9 cellular contexts compared by ENCODE assay signal in genomic region chr11:5291207-5291838, GRCh38. TPM values are rescaled to one million over a fixed set of nuclear protein-coding genes. Genes with fewer than 3 reads are reported as not detected.
DNase-seq lines count a peak whose midpoint lies in the region; ATAC-seq, FAIRE-seq and TF ChIP-seq lines count a peak whose summit lies in the region.
"Had no signal": no experiment of that assay in that cellular context is flagged by ENCODE, and none has a peak within 500 bp of the region (broad histone marks: within the 10 kb centered on the region; RNA-seq: fewer than 3 reads in every experiment).

No MANE protein-coding gene starts in this region.

- no peaks in the 10 kb centered on the region for H3K36me3 Mint-ChIP-seq in stimulated activated naive B cell treated with anti-CD40 and anti-IgM and Interleukin-4, amounts not matched to agents 10 μg/mL and 1 μg/mL and 100 μg/mL, for 72 hours
- no peaks in the 10 kb centered on the region for H3K36me3 Mint-ChIP-seq in natural killer cell

- H3K27me3 ChIP-seq in Karpas-422 (ENCODE audit: low read length) (no peaks in the 10 kb centered on the region), K562 (ENCODE audit: control insufficient read depth in 2 of 2, insufficient read depth in 2 of 2, low read length in 2 of 2) (no peaks in the 10 kb centered on the region)
- H3K27me3 ChIP-seq: BLaER1 treated with 17β-estradiol and CSF1 and Interleukin-3, amounts not matched to agents 10 nM and 100 nM had no signal

- H3K27me3 Mint-ChIP-seq in stimulated activated naive B cell treated with anti-CD40 and anti-IgM and Interleukin-4, amounts not matched to agents 10 μg/mL and 1 μg/mL and 100 μg/mL, for 72 hours: no peaks in the 10 kb centered on the region
- no peaks in the 10 kb centered on the region for H3K27me3 Mint-ChIP-seq in natural killer cell (ENCODE audit: low read depth in 2 of 2)

- no peak overlapping the region for H3K4me2 ChIP-seq in Karpas-422 (ENCODE audit: low read depth, low read length, poor library complexity, severe bottlenecking)
- H3K4me2 ChIP-seq in K562 (ENCODE audit: insufficient read depth, low read length): peak overlapping the region; percentile 33
- H3K4me2 ChIP-seq: BLaER1 treated with 17β-estradiol and CSF1 and Interleukin-3, amounts not matched to agents 10 nM and 100 nM had no signal

- WGBS in K562 (ENCODE audit: insufficient coverage, low coverage, missing lambda C conversion rate): 8% methylated on average over 1 of the region's 1 CpG

- in situ Hi-C loops in K562 (cut with MboI): no loop called here

- H3K9me2 ChIP-seq in Karpas-422 (replicated peaks; ENCODE audit: insufficient read depth, low read length): no peaks in the 10 kb centered on the region

- H3K79me2 ChIP-seq in Karpas-422 (ENCODE audit: low read length): no peaks in the 10 kb centered on the region
- peaks cover 61% of the 10 kb centered on the region for H3K79me2 ChIP-seq in K562 (ENCODE audit: control insufficient read depth, insufficient read depth, low read length)

- no peak overlapping the region for H3K4me3 Mint-ChIP-seq in stimulated activated naive B cell treated with anti-CD40 and anti-IgM and Interleukin-4, amounts not matched to agents 10 μg/mL and 1 μg/mL and 100 μg/mL, for 72 hours
- H3K4me3 Mint-ChIP-seq in natural killer cell: no peak overlapping the region

- TF ChIP-seq RAD21 in K562 (CRISPR knock-in tag; conservative IDR thresholded peaks at IDR 0.05 in 1 of 2, IDR thresholded peaks at IDR 0.05 in 1 of 2): peak; percentile 95 to 98

- H3K36me3 ChIP-seq in Karpas-422 (ENCODE audit: insufficient read depth, low read length) (no peaks in the 10 kb centered on the region), K562 (ENCODE audit: control insufficient read depth, insufficient read depth, low read length) (peaks cover 28% of the 10 kb centered on the region)
- H3K36me3 ChIP-seq: BLaER1 treated with 17β-estradiol and CSF1 and Interleukin-3, amounts not matched to agents 10 nM and 100 nM had no signal

- no peak overlapping the region for H3K4me3 ChIP-seq in Karpas-422 (ENCODE audit: low read length)
- H3K4me3 ChIP-seq in K562: no peak overlapping the region
- H3K4me3 ChIP-seq: BLaER1 treated with 17β-estradiol and CSF1 and Interleukin-3, amounts not matched to agents 10 nM and 100 nM had no signal

- DNase-seq in NCI-H146 (lab: John Stamatoyannopoulos, UW): peak; percentile 21
- DNase-seq in NCI-H146 treated with DMSO at 0.1 percent for 48 hours (lab: John Stamatoyannopoulos, UW; ENCODE audit: unreplicated experiment): no peak
- DNase-seq in H4 (ENCODE audit: low spot score): peak; percentile 54
- peak; percentile 77 for DNase-seq in Karpas-422
- peak; percentile 49 to 88 (median 63) for DNase-seq in K562 (ENCODE audit: extremely low read depth in 1 of 4, low spot score in 3 of 4)
- no peak for DNase-seq in stimulated activated naive B cell treated with anti-CD40 and anti-IgM and Interleukin-4, amounts not matched to agents 10 μg/mL and 1 μg/mL and 100 μg/mL, for 72 hours
- DNase-seq in natural killer cell: no peak
- no peak for DNase-seq in activated T-cell treated with anti-CD3 and anti-CD28 coated beads, Interleukin-2, amount 50 U/mL, for 1 hour

- H3K9me3 ChIP-seq in Karpas-422 (ENCODE audit: low read length) (no peaks in the 10 kb centered on the region), K562 (replicated peaks; ENCODE audit: control insufficient read depth, insufficient read depth, low read depth, low read length) (peaks cover 2% of the 10 kb centered on the region; the same call in 1 of the 2 replicates)

- H3K4me1 Mint-ChIP-seq in stimulated activated naive B cell treated with anti-CD40 and anti-IgM and Interleukin-4, amounts not matched to agents 10 μg/mL and 1 μg/mL and 100 μg/mL, for 72 hours: no peaks in the 10 kb centered on the region
- H3K4me1 Mint-ChIP-seq in natural killer cell: no peaks in the 10 kb centered on the region

- intact Hi-C loops in K562 (cut with micrococcal nuclease): loop anchor here (1.0 to 5.0 kb wide), 4 partner anchors 79 to 266 kb away; no protein-coding TSS in a partner anchor
- intact Hi-C loops in natural killer cell (cut with micrococcal nuclease): no loop called here

- TF ChIP-seq POLR2A in K562 (conservative IDR thresholded peaks at IDR 0.05): no peak

- BruUV-seq in K562 (replicated peaks; lab: Mats Ljungman, UMichigan): no TSS peak

- H3K27ac ChIP-seq in Karpas-422 (ENCODE audit: low read length) (no peak overlapping the region), K562 (ENCODE audit: extremely low read depth, low read depth, low read length) (peak overlapping the region; percentile 31)
- H3K27ac ChIP-seq: BLaER1 treated with 17β-estradiol and CSF1 and Interleukin-3, amounts not matched to agents 10 nM and 100 nM had no signal

- FAIRE-seq in K562 (lab: Jason Lieb, UNC): peak; percentile 85

- peak; percentile 81 for ATAC-seq in K562
- peak; percentile 68 to 79 for ATAC-seq in stimulated activated naive B cell treated with anti-CD40 and anti-IgM and Interleukin-4, amounts not matched to agents 10 μg/mL and 1 μg/mL and 100 μg/mL, for 72 hours (replicated peaks)
- no peak for ATAC-seq in natural killer cell

- CTCF ChIA-PET in K562 (lab: Yijun Ruan, JAX; ENCODE audit: low intra/inter-chr PET ratio): interaction anchor here (0.6 to 2.3 kb wide), 6 partner anchors 48 to 167 kb away, joined by 3 to 38 read pairs (median 4); no protein-coding TSS in a partner anchor

- H3K9me1 ChIP-seq in K562 (ENCODE audit: control insufficient read depth, insufficient read depth, low read length): no peaks in the 10 kb centered on the region

- H3K9me3 Mint-ChIP-seq in stimulated activated naive B cell treated with anti-CD40 and anti-IgM and Interleukin-4, amounts not matched to agents 10 μg/mL and 1 μg/mL and 100 μg/mL, for 72 hours: peaks cover 0 to 2% of the 10 kb centered on the region in 2 donors
- H3K9me3 Mint-ChIP-seq in natural killer cell: no peaks in the 10 kb centered on the region

- no peak overlapping the region for H3K9ac ChIP-seq in Karpas-422 (ENCODE audit: low read length)
- 0 out of 4 replicates have a peak overlapping the region, but pooled peaks of 1 of the 2 experiments have one; percentile 28 for H3K9ac ChIP-seq in K562 (ENCODE audit: insufficient read depth in 1 of 2, low read depth in 2 of 2, low read length in 2 of 2)
- H3K9ac ChIP-seq: BLaER1 treated with 17β-estradiol and CSF1 and Interleukin-3, amounts not matched to agents 10 nM and 100 nM had no signal

- TF ChIP-seq EP300 in K562 (IDR thresholded peaks at IDR 0.05; ENCODE audit: low read length): peak; percentile 42; the same call in 1 of the 2 replicates

- POLR2A ChIA-PET in K562 (lab: Yijun Ruan, JAX): interaction anchor here (0.6 to 1.7 kb wide), 10 partner anchors 11 to 393 kb away, joined by 3 to 5 read pairs (median 3); partner anchors contain the start of genes HBE1, OR52A1 and TRIM5

- H2AFZ ChIP-seq in Karpas-422 (ENCODE audit: low read length) (no peak overlapping the region), K562 (ENCODE audit: low read depth, low read length) (0 out of 2 replicates have a peak overlapping the region, but pooled peaks have one; percentile 10)

- H4K20me1 ChIP-seq in Karpas-422 (ENCODE audit: insufficient read depth, low read depth, low read length) (no peaks in the 10 kb centered on the region), K562 (replicated peaks; ENCODE audit: control insufficient read depth, insufficient read depth, low read length) (no peaks in the 10 kb centered on the region)
- H4K20me1 ChIP-seq: BLaER1 treated with 17β-estradiol and CSF1 and Interleukin-3, amounts not matched to agents 10 nM and 100 nM had no signal

- TF ChIP-seq CTCF in K562 (IDR thresholded peaks at IDR 0.05 in 2 of 3, conservative IDR thresholded peaks at IDR 0.05 in 1 of 3; ENCODE audit: insufficient read depth in 2 of 3, low read depth in 1 of 3, low read length in 3 of 3) (peak; percentile 80 to 93 (median 89)), natural killer cell (IDR thresholded peaks at IDR 0.05) (no peak)

- no peak overlapping the region for H3K27ac Mint-ChIP-seq in stimulated activated naive B cell treated with anti-CD40 and anti-IgM and Interleukin-4, amounts not matched to agents 10 μg/mL and 1 μg/mL and 100 μg/mL, for 72 hours
- H3K27ac Mint-ChIP-seq in natural killer cell: no peak overlapping the region

- no peaks in the 10 kb centered on the region for H3K4me1 ChIP-seq in Karpas-422 (ENCODE audit: low read length)
- peaks cover 18 to 50% of the 10 kb centered on the region in 2 experiments; a peak in 4 of 5 replicates for H3K4me1 ChIP-seq in K562 (replicated peaks in 1 of 2; ENCODE audit: control insufficient read depth in 2 of 2, insufficient read depth in 2 of 2, low read length in 2 of 2)

RNA-seq across cellular contexts. Expression of gene OR51B4, which starts 10.4 kb away (rescaled TPM):
- 1.1 and 6.9 TPM in 2 replicates for total RNA-seq in H4 (2014; rRNA removed; shearing (Covaris generic))
- total RNA-seq in Karpas-422 (2014; rRNA removed; shearing (Covaris generic); ENCODE audit: low replicate concordance): not detected in 2 replicates
- 113 and 179 TPM in 2 replicates for total RNA-seq in K562 (2011; cell fraction: chromatin; rRNA removed; ENCODE audit: low replicate concordance)
- 66.9 and 97.2 TPM in 2 replicates for total RNA-seq in K562 (2011; cell fraction: nucleolus; rRNA removed)
- 183 and 330 TPM in 2 replicates for total RNA-seq in K562 (2011; cell fraction: nucleoplasm; rRNA removed)
- total RNA-seq in K562 (2014; rRNA removed): 20.5 and 22.1 TPM in 2 replicates
- total RNA-seq in K562 (2014; rRNA removed; fragmentation: Illumina TruSeq; extraction: Trizol): 48.3 and 56.4 TPM in 2 replicates
- total RNA-seq in K562 (2015; rRNA removed; fragmentation: Illumina TruSeq; extraction: Trizol): 39.9 and 42.2 TPM in 2 replicates
- total RNA-seq in K562 (2021): 43.8 and 48.2 TPM in 2 replicates
- 64.6 and 65.5 TPM in 2 replicates for polyA plus RNA-seq in K562 (2011; rRNA removed)
- 74.4 and 99.5 TPM in 2 replicates for polyA plus RNA-seq in K562 (2011; cell fraction: cytosol; rRNA removed)
- polyA plus RNA-seq in K562 (2011; cell fraction: nucleus; rRNA removed): 99.6 and 172 TPM in 2 replicates
- 23.1 and 52.0 TPM in 2 replicates for polyA plus RNA-seq in K562 (2012)
- 53.2 and 55.8 TPM in 2 replicates for polyA plus RNA-seq in K562 (2014; fragmentation: Illumina TruSeq; extraction: Trizol)
- polyA plus RNA-seq in K562 (2014; fragmentation: Nextera tagmentation; extraction: Ambion mirVana): 10 to 100 TPM; 17.1 to 23.8 TPM
- 22.8 and 32.9 TPM in 2 replicates for polyA plus RNA-seq in K562 (2014; rRNA removed)
- 157 and 184 TPM in 2 replicates for polyA minus RNA-seq in K562 (2011; rRNA and poly(A)+ RNA removed)
- polyA minus RNA-seq in K562 (2011; cell fraction: cytosol; rRNA and poly(A)+ RNA removed): 31.9 and 56.7 TPM in 2 replicates
- polyA minus RNA-seq in K562 (2011; cell fraction: nucleus; rRNA and poly(A)+ RNA removed): 102 and 129 TPM in 2 replicates
- not detected for total RNA-seq in natural killer cell

RNA-seq across cellular contexts. Expression of gene HBE1, which starts 21.6 kb away (rescaled TPM):
- 28.6 and 32.7 TPM in 2 replicates for total RNA-seq in H4 (2014; rRNA removed; shearing (Covaris generic))
- not detected in 2 replicates for total RNA-seq in Karpas-422 (2014; rRNA removed; shearing (Covaris generic); ENCODE audit: low replicate concordance)
- 428 and 488 TPM in 2 replicates for total RNA-seq in K562 (2011; cell fraction: chromatin; rRNA removed; ENCODE audit: low replicate concordance)
- total RNA-seq in K562 (2011; cell fraction: nucleolus; rRNA removed): 920 and 1,516 TPM in 2 replicates
- 1,288 and 1,316 TPM in 2 replicates for total RNA-seq in K562 (2011; cell fraction: nucleoplasm; rRNA removed)
- total RNA-seq in K562 (2014; rRNA removed) (1,522 and 1,641 TPM in 2 replicates), K562 (2014; rRNA removed; fragmentation: Illumina TruSeq; extraction: Trizol) (1,988 and 2,064 TPM in 2 replicates), K562 (2015; rRNA removed; fragmentation: Illumina TruSeq; extraction: Trizol) (594 and 612 TPM in 2 replicates), K562 (2021) (1,978 and 2,119 TPM in 2 replicates), natural killer cell (not detected)
- polyA plus RNA-seq in K562 (2011; rRNA removed) (1,590 and 10,250 TPM in 2 replicates), K562 (2014; fragmentation: Illumina TruSeq; extraction: Trizol) (2,663 and 2,874 TPM in 2 replicates), K562 (2014; fragmentation: Nextera tagmentation; extraction: Ambion mirVana) (1,000 to 10,000 TPM; 2,181 to 2,800 TPM), K562 (2014; rRNA removed) (2,730 and 3,408 TPM in 2 replicates)
- 2,905 and 13,663 TPM in 2 replicates for polyA plus RNA-seq in K562 (2011; cell fraction: cytosol; rRNA removed)
- polyA plus RNA-seq in K562 (2011; cell fraction: nucleus; rRNA removed): 783 and 2,910 TPM in 2 replicates
- polyA plus RNA-seq in K562 (2012): 1,158 and 1,777 TPM in 2 replicates
- polyA minus RNA-seq in K562 (2011; rRNA and poly(A)+ RNA removed): 579 and 3,233 TPM in 2 replicates
- polyA minus RNA-seq in K562 (2011; cell fraction: cytosol; rRNA and poly(A)+ RNA removed): 263 and 1,304 TPM in 2 replicates
- 90.1 and 239 TPM in 2 replicates for polyA minus RNA-seq in K562 (2011; cell fraction: nucleus; rRNA and poly(A)+ RNA removed)

RNA-seq across cellular contexts. Expression of gene OR51B2, which starts 32.8 kb away (rescaled TPM):
- not detected in 2 replicates for total RNA-seq in H4 (2014; rRNA removed; shearing (Covaris generic))
- total RNA-seq in Karpas-422 (2014; rRNA removed; shearing (Covaris generic); ENCODE audit: low replicate concordance): not detected in 2 replicates
- total RNA-seq in K562 (2011; cell fraction: chromatin; rRNA removed; ENCODE audit: low replicate concordance): 26.1 and 96.0 TPM in 2 replicates
- 17.0 and 25.1 TPM in 2 replicates for total RNA-seq in K562 (2011; cell fraction: nucleolus; rRNA removed)
- total RNA-seq in K562 (2011; cell fraction: nucleoplasm; rRNA removed): 59.5 and 83.7 TPM in 2 replicates
- total RNA-seq in K562 (2014; rRNA removed) (3.4 and 4.0 TPM in 2 replicates), K562 (2014; rRNA removed; fragmentation: Illumina TruSeq; extraction: Trizol) (6.6 TPM in 2 replicates), K562 (2015; rRNA removed; fragmentation: Illumina TruSeq; extraction: Trizol) (5.0 and 5.7 TPM in 2 replicates), K562 (2021) (3.3 and 4.0 TPM in 2 replicates), natural killer cell (not detected)
- polyA plus RNA-seq in K562 (2011; rRNA removed) (5.7 and 10.5 TPM in 2 replicates), K562 (2014; fragmentation: Illumina TruSeq; extraction: Trizol) (3.3 and 3.5 TPM in 2 replicates), K562 (2014; fragmentation: Nextera tagmentation; extraction: Ambion mirVana) (under 1 TPM; 0.38 to 0.84 TPM), K562 (2014; rRNA removed) (2.6 and 2.7 TPM in 2 replicates)
- 1.5 and 7.6 TPM in 2 replicates for polyA plus RNA-seq in K562 (2011; cell fraction: cytosol; rRNA removed)
- polyA plus RNA-seq in K562 (2011; cell fraction: nucleus; rRNA removed): 19.3 and 33.3 TPM in 2 replicates
- 1.0 and 3.5 TPM in 2 replicates for polyA plus RNA-seq in K562 (2012)
- polyA minus RNA-seq in K562 (2011; rRNA and poly(A)+ RNA removed): 47.7 and 115 TPM in 2 replicates
- polyA minus RNA-seq in K562 (2011; cell fraction: cytosol; rRNA and poly(A)+ RNA removed): 4.0 and 5.9 TPM in 2 replicates
- 66.8 and 115 TPM in 2 replicates for polyA minus RNA-seq in K562 (2011; cell fraction: nucleus; rRNA and poly(A)+ RNA removed)

RNA-seq across cellular contexts. Expression of gene HBG2, which starts 36.7 kb away (rescaled TPM):
- 0.23 and 2.6 TPM in 2 replicates for total RNA-seq in H4 (2014; rRNA removed; shearing (Covaris generic))
- total RNA-seq in Karpas-422 (2014; rRNA removed; shearing (Covaris generic); ENCODE audit: low replicate concordance): not detected in 2 replicates
- 272 and 470 TPM in 2 replicates for total RNA-seq in K562 (2011; cell fraction: chromatin; rRNA removed; ENCODE audit: low replicate concordance)
- total RNA-seq in K562 (2011; cell fraction: nucleolus; rRNA removed): 1,129 and 1,276 TPM in 2 replicates
- total RNA-seq in K562 (2011; cell fraction: nucleoplasm; rRNA removed): 972 and 1,024 TPM in 2 replicates
- 4,133 and 5,659 TPM in 2 replicates for total RNA-seq in K562 (2014; rRNA removed)
- total RNA-seq in K562 (2014; rRNA removed; fragmentation: Illumina TruSeq; extraction: Trizol): 14,495 and 14,520 TPM in 2 replicates
- total RNA-seq in K562 (2015; rRNA removed; fragmentation: Illumina TruSeq; extraction: Trizol): 1,503 and 1,626 TPM in 2 replicates
- total RNA-seq in K562 (2021): 9,242 and 9,746 TPM in 2 replicates
- polyA plus RNA-seq in K562 (2011; rRNA removed): 14,543 and 18,939 TPM in 2 replicates
- polyA plus RNA-seq in K562 (2011; cell fraction: cytosol; rRNA removed): 11,967 and 13,477 TPM in 2 replicates
- 3,033 and 3,867 TPM in 2 replicates for polyA plus RNA-seq in K562 (2011; cell fraction: nucleus; rRNA removed)
- 2,383 and 7,190 TPM in 2 replicates for polyA plus RNA-seq in K562 (2012)
- 5,264 and 6,648 TPM in 2 replicates for polyA plus RNA-seq in K562 (2014; fragmentation: Illumina TruSeq; extraction: Trizol)
- over 10,000 TPM; 53,065 to 58,619 TPM for polyA plus RNA-seq in K562 (2014; fragmentation: Nextera tagmentation; extraction: Ambion mirVana)
- polyA plus RNA-seq in K562 (2014; rRNA removed): 10,515 and 11,063 TPM in 2 replicates
- polyA minus RNA-seq in K562 (2011; rRNA and poly(A)+ RNA removed): 2,172 and 2,198 TPM in 2 replicates
- 396 and 509 TPM in 2 replicates for polyA minus RNA-seq in K562 (2011; cell fraction: cytosol; rRNA and poly(A)+ RNA removed)
- polyA minus RNA-seq in K562 (2011; cell fraction: nucleus; rRNA and poly(A)+ RNA removed): 161 and 330 TPM in 2 replicates
- not detected for total RNA-seq in natural killer cell

RNA-seq across cellular contexts. Expression of gene HBG1, which starts 41.7 kb away (rescaled TPM):
- 2.1 TPM in 1 of 2 replicates, not detected in the other for total RNA-seq in H4 (2014; rRNA removed; shearing (Covaris generic))
- not detected in 2 replicates for total RNA-seq in Karpas-422 (2014; rRNA removed; shearing (Covaris generic); ENCODE audit: low replicate concordance)
- 324 and 332 TPM in 2 replicates for total RNA-seq in K562 (2011; cell fraction: chromatin; rRNA removed; ENCODE audit: low replicate concordance)
- total RNA-seq in K562 (2011; cell fraction: nucleolus; rRNA removed): 688 and 922 TPM in 2 replicates
- 700 and 723 TPM in 2 replicates for total RNA-seq in K562 (2011; cell fraction: nucleoplasm; rRNA removed)
- 3,349 and 3,828 TPM in 2 replicates for total RNA-seq in K562 (2014; rRNA removed)
- total RNA-seq in K562 (2014; rRNA removed; fragmentation: Illumina TruSeq; extraction: Trizol): 3,691 and 4,785 TPM in 2 replicates
- 1,066 and 1,105 TPM in 2 replicates for total RNA-seq in K562 (2015; rRNA removed; fragmentation: Illumina TruSeq; extraction: Trizol)
- total RNA-seq in K562 (2021): 3,171 and 3,343 TPM in 2 replicates
- polyA plus RNA-seq in K562 (2011; rRNA removed): 10,167 and 10,862 TPM in 2 replicates
- 6,522 and 7,647 TPM in 2 replicates for polyA plus RNA-seq in K562 (2011; cell fraction: cytosol; rRNA removed)
- 1,318 and 1,569 TPM in 2 replicates for polyA plus RNA-seq in K562 (2011; cell fraction: nucleus; rRNA removed)
- polyA plus RNA-seq in K562 (2012): 627 and 1,941 TPM in 2 replicates
- 4,898 and 6,694 TPM in 2 replicates for polyA plus RNA-seq in K562 (2014; fragmentation: Illumina TruSeq; extraction: Trizol)
- polyA plus RNA-seq in K562 (2014; fragmentation: Nextera tagmentation; extraction: Ambion mirVana): over 10,000 TPM; 14,841 to 16,338 TPM
- polyA plus RNA-seq in K562 (2014; rRNA removed): 5,149 and 5,228 TPM in 2 replicates
- polyA minus RNA-seq in K562 (2011; rRNA and poly(A)+ RNA removed): 1,181 and 1,290 TPM in 2 replicates
- polyA minus RNA-seq in K562 (2011; cell fraction: cytosol; rRNA and poly(A)+ RNA removed): 612 and 821 TPM in 2 replicates
- polyA minus RNA-seq in K562 (2011; cell fraction: nucleus; rRNA and poly(A)+ RNA removed): 282 and 470 TPM in 2 replicates
- not detected for total RNA-seq in natural killer cell

Comparison
In these comparisons a context has a peak if more than half of its experiments do, and no peak if none do; other contexts are left out.
1. DNase-seq: peak in NCI-H146 (single experiment), H4 (single experiment), Karpas-422 (single experiment) and K562 (4 of 4); none in NCI-H146 treated with DMSO at 0.1 percent for 48 hours (single experiment), stimulated activated naive B cell treated with anti-CD40 and anti-IgM and Interleukin-4, amounts not matched to agents 10 μg/mL and 1 μg/mL and 100 μg/mL, for 72 hours (single experiment), natural killer cell (single experiment) and activated T-cell treated with anti-CD3 and anti-CD28 coated beads, Interleukin-2, amount 50 U/mL, for 1 hour (single experiment).
2. ATAC-seq: peak in K562 (single experiment) and stimulated activated naive B cell treated with anti-CD40 and anti-IgM and Interleukin-4, amounts not matched to agents 10 μg/mL and 1 μg/mL and 100 μg/mL, for 72 hours (2 of 2); none in natural killer cell (0 of 3).
3. RNA of gene HBE1, which starts 21.6 kb away (total RNA-seq): 428 to 2,119 TPM in K562 and 28.6 to 32.7 TPM in H4; not detected in Karpas-422 and not detected in natural killer cell; every median in the first group is over 10 times any median in the second.